ENCODE assay signal across 7 cellular contexts in genomic region chr2:158179660-158180059, GRCh38.
DNase-seq lines count a peak whose midpoint lies in the region; ATAC-seq and TF ChIP-seq lines count a peak whose summit lies in the region.

No MANE protein-coding gene starts in this region.

- TF ChIP-seq POLR2A in body of pancreas (IDR thresholded peaks at IDR 0.05) = no peak
- TF ChIP-seq POLR2A in GM18505 (IDR thresholded peaks at IDR 0.05; ENCODE audit: borderline replicate concordance, extremely low read depth, insufficient read depth, insufficient read length) = no peak

- H3K9me3 ChIP-seq in Karpas-422 (ENCODE audit: low read length) (no peaks in the 10 kb centered on the region), body of pancreas (no peaks in the 10 kb centered on the region), parathyroid adenoma (ENCODE audit: control insufficient read depth, low read length) (no peaks in the 10 kb centered on the region)
- no peaks in the 10 kb centered on the region for H3K9me3 ChIP-seq in CD4-positive, alpha-beta memory T cell (ENCODE audit: control insufficient read depth in 1 of 2, low read length in 2 of 2)

- H3K4me3 ChIP-seq in Karpas-422 (ENCODE audit: low read length) (no peak overlapping the region), body of pancreas (no peak overlapping the region), parathyroid adenoma (ENCODE audit: low read depth, low read length) (no peak overlapping the region)
- no peak overlapping the region for H3K4me3 ChIP-seq in CD4-positive, alpha-beta memory T cell (ENCODE audit: low read length in 2 of 2)

- no peaks in the 10 kb centered on the region for H3K4me1 Mint-ChIP-seq in CD4-positive, alpha-beta memory T cell

- H3K79me2 ChIP-seq in Karpas-422 (ENCODE audit: low read length) (no peaks in the 10 kb centered on the region), parathyroid adenoma (no peaks in the 10 kb centered on the region)

- POLR2A ChIA-PET in CD4-positive, alpha-beta memory T cell (lab: Charles Lee; ENCODE audit: partially characterized antibody) = no interaction called here

- DNase-seq in Karpas-422 (peak; percentile 52), body of pancreas (no peak), NCI-H2081 (lab: John Stamatoyannopoulos, UW) (no peak)
- no peak for DNase-seq in CD4-positive, alpha-beta memory T cell

- no peaks in the 10 kb centered on the region for H3K9me2 ChIP-seq in Karpas-422 (replicated peaks; ENCODE audit: insufficient read depth, low read length)

- H3K36me3 ChIP-seq in Karpas-422 (ENCODE audit: insufficient read depth, low read length) (no peaks in the 10 kb centered on the region), body of pancreas (replicated peaks in 1 of 2; ENCODE audit: insufficient read depth in 1 of 2, low read depth in 2 of 2) (no peaks in the 10 kb centered on the region), parathyroid adenoma (ENCODE audit: control insufficient read depth, insufficient read depth, low read length) (no peaks in the 10 kb centered on the region)
- no peaks in the 10 kb centered on the region for H3K36me3 ChIP-seq in CD4-positive, alpha-beta memory T cell (ENCODE audit: insufficient read depth, low read length)

- peaks cover 5 to 9% of the 10 kb centered on the region in 2 donors for H3K27me3 Mint-ChIP-seq in CD4-positive, alpha-beta memory T cell

- no peak overlapping the region for H2AFZ ChIP-seq in Karpas-422 (ENCODE audit: low read length)
- no peak overlapping the region for H2AFZ ChIP-seq in parathyroid adenoma

- H3K27ac ChIP-seq in Karpas-422 (ENCODE audit: low read length) (no peak overlapping the region), body of pancreas (no peak overlapping the region), parathyroid adenoma (no peak overlapping the region)
- H3K27ac ChIP-seq in CD4-positive, alpha-beta memory T cell (ENCODE audit: low read depth, low read length) = no peak overlapping the region

- H3K9ac ChIP-seq in Karpas-422 (ENCODE audit: low read length) (no peak overlapping the region), parathyroid adenoma (no peak overlapping the region)

- 32 to 36% methylated on average over 2 of the region's 2 CpGs for WGBS in body of pancreas, 2 donors

- TF ChIP-seq CTCF in GM12872 (IDR thresholded peaks at IDR 0.05; ENCODE audit: insufficient read depth, low read depth, low read length) (0 out of 3 replicates have a peak, but pooled peaks have one; percentile 22), body of pancreas (IDR thresholded peaks at IDR 0.05) (peak in 5 of 7 experiments; percentile 12 to 36 (median 22)), parathyroid adenoma (IDR thresholded peaks at IDR 0.05) (peak; percentile 28)

- no peak overlapping the region for H3K27ac Mint-ChIP-seq in CD4-positive, alpha-beta memory T cell

- intact Hi-C loops in body of pancreas (cut with DNase I) = no loop called here
- intact Hi-C loops in CD4-positive, alpha-beta memory T cell (cut with micrococcal nuclease) = loop anchor here (1.0 kb wide), 1 partner anchor 575 kb away; no protein-coding TSS in a partner anchor

- no peak overlapping the region for H3K4me3 Mint-ChIP-seq in CD4-positive, alpha-beta memory T cell

- H3K4me2 ChIP-seq in Karpas-422 (ENCODE audit: low read depth, low read length, poor library complexity, severe bottlenecking) = no peak overlapping the region
- no peak overlapping the region for H3K4me2 ChIP-seq in parathyroid adenoma (ENCODE audit: low read length)

- H3K27me3 ChIP-seq in Karpas-422 (ENCODE audit: low read length) (no peaks in the 10 kb centered on the region), body of pancreas (no peaks in the 10 kb centered on the region), parathyroid adenoma (ENCODE audit: control insufficient read depth, insufficient read depth, low read length) (no peaks in the 10 kb centered on the region)
- H3K27me3 ChIP-seq in CD4-positive, alpha-beta memory T cell (ENCODE audit: insufficient read depth, low read length) = no peaks in the 10 kb centered on the region

- H3K36me3 Mint-ChIP-seq in CD4-positive, alpha-beta memory T cell = no peaks in the 10 kb centered on the region

- no peak for ATAC-seq in body of pancreas
- ATAC-seq in GM18505 (IDR thresholded peaks at IDR 0.05; ENCODE audit: unreplicated experiment) = no peak

- CTCF ChIA-PET in CD4-positive, alpha-beta memory T cell (lab: Charles Lee; ENCODE audit: partially characterized antibody) = interaction anchor here (0.8 to 3.9 kb wide), 3 partner anchors 35 to 566 kb away, joined by 3 to 18 read pairs (median 7); no protein-coding TSS in a partner anchor

- H3K9me3 Mint-ChIP-seq in CD4-positive, alpha-beta memory T cell = peaks cover 0 to 3% (median 0%) of the 10 kb centered on the region in 8 donors

- H4K20me1 ChIP-seq in Karpas-422 (ENCODE audit: insufficient read depth, low read depth, low read length) = no peaks in the 10 kb centered on the region

- H3K4me1 ChIP-seq in Karpas-422 (ENCODE audit: low read length) (no peaks in the 10 kb centered on the region), body of pancreas (no peaks in the 10 kb centered on the region), parathyroid adenoma (peaks cover 15% of the 10 kb centered on the region)
- H3K4me1 ChIP-seq in CD4-positive, alpha-beta memory T cell (ENCODE audit: insufficient read depth, low read length) = no peaks in the 10 kb centered on the region
